ENCODE assay signal across 22 cellular contexts in the genomic region with DNA sequence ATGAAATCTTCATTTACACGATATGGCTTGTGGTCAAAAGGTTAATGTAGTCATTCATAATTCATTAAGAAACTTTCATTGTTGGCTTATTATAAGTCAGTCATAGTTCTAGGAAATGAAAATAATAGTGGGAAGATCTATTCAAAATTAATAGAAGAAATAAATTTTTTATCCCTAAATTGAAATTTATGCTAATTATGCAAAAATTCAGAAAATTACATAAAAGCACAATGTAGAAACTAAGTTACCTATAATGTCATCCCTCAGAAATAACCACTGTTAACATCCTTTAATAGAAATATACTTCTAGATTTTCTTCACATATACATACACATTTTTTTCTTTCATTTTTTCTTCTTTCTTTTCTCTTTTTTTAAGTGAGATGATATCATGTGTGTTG. TPM values are rescaled to one million over a fixed set of nuclear protein-coding genes. Genes with fewer than 3 reads are reported as not detected.
A peak's percentile ranks its signal among the peaks of the same experiment; 100 is the strongest.
DNase-seq lines count a peak whose midpoint lies in the region; ATAC-seq lines count a peak whose summit lies in the region.
"Had no signal": no experiment of that assay in that cellular context is flagged by ENCODE, and none has a peak within 500 bp of the region (broad histone marks: within the 10 kb centered on the region; RNA-seq: fewer than 3 reads in every experiment).

No MANE protein-coding gene starts in this region.

- H3K9me3 Mint-ChIP-seq in activated CD8-positive, alpha-beta memory T cell treated with anti-CD3 and anti-CD28 coated beads, Interleukin-2, amount 10 ng/mL, durations not matched to agents 7 days and 5 days (ENCODE audit: low read depth): peaks cover under 1% of the 10 kb centered on the region
- H3K9me3 Mint-ChIP-seq in stimulated activated naive CD8-positive, alpha-beta T cell treated with anti-CD3 and anti-CD28 coated beads, Interleukin-15, Interleukin-2, amounts not matched to agents 100 ng/mL and 50 ng/mL, for 24 hours: peaks cover 5% of the 10 kb centered on the region
- H3K9me3 Mint-ChIP-seq in activated T-helper 2 cell treated with anti-CD3 and anti-CD28 coated beads, Interferon-gamma antibody, Interleukin-2, Interleukin-4, amounts not matched to agents 10 μg/mL and 5 μg/mL and 100 μg/mL, durations not matched to agents 14 hours and 24 hours and 36 hours: peaks cover 5% of the 10 kb centered on the region
- peaks cover 4 to 5% of the 10 kb centered on the region in 2 donors for H3K9me3 Mint-ChIP-seq in stimulated activated naive CD8-positive, alpha-beta T cell treated with anti-CD3 and anti-CD28 coated beads, Interleukin-15, amount 100 ng/mL, for 72 hours
- H3K9me3 Mint-ChIP-seq: CD4-positive, alpha-beta T cell; H9; HFFc6 had no signal

- intact Hi-C loops in activated T-helper 2 cell treated with anti-CD3 and anti-CD28 coated beads, Interferon-gamma antibody, Interleukin-2, Interleukin-4, amounts not matched to agents 10 μg/mL and 5 μg/mL and 100 μg/mL, durations not matched to agents 14 hours and 24 hours and 36 hours (cut with micrococcal nuclease): no loop called here

- no peak overlapping the region for H3K4me3 Mint-ChIP-seq in activated CD8-positive, alpha-beta memory T cell treated with anti-CD3 and anti-CD28 coated beads, Interleukin-2, amount 10 ng/mL, durations not matched to agents 7 days and 5 days
- H3K4me3 Mint-ChIP-seq in stimulated activated naive CD8-positive, alpha-beta T cell treated with anti-CD3 and anti-CD28 coated beads, Interleukin-15, Interleukin-2, amounts not matched to agents 100 ng/mL and 50 ng/mL, for 24 hours: peak overlapping the region; percentile 47
- no peak overlapping the region for H3K4me3 Mint-ChIP-seq in activated T-helper 2 cell treated with anti-CD3 and anti-CD28 coated beads, Interferon-gamma antibody, Interleukin-2, Interleukin-4, amounts not matched to agents 10 μg/mL and 5 μg/mL and 100 μg/mL, durations not matched to agents 14 hours and 24 hours and 36 hours (ENCODE audit: low read depth)
- peak overlapping the region; percentile 32 to 75 for H3K4me3 Mint-ChIP-seq in stimulated activated naive CD8-positive, alpha-beta T cell treated with anti-CD3 and anti-CD28 coated beads, Interleukin-15, amount 100 ng/mL, for 72 hours
- H3K4me3 Mint-ChIP-seq: CD4-positive, alpha-beta T cell; H9; HFFc6 had no signal

- no peak for ATAC-seq in activated CD8-positive, alpha-beta memory T cell treated with anti-CD3 and anti-CD28 coated beads, Interleukin-2, amount 10 ng/mL, durations not matched to agents 7 days and 5 days
- no peak for ATAC-seq in stimulated activated naive CD8-positive, alpha-beta T cell treated with anti-CD3 and anti-CD28 coated beads, Interleukin-15, Interleukin-2, amounts not matched to agents 100 U/mL and 50 U/mL, for 24 hours
- ATAC-seq in stimulated activated naive CD8-positive, alpha-beta T cell treated with anti-CD3 and anti-CD28 coated beads, Interleukin-15, amount 100 ng/mL, for 72 hours: no peak
- ATAC-seq in HG03280 (IDR thresholded peaks at IDR 0.05; ENCODE audit: unreplicated experiment): no peak

- peak overlapping the region; percentile 9 for H3K27ac Mint-ChIP-seq in activated CD8-positive, alpha-beta memory T cell treated with anti-CD3 and anti-CD28 coated beads, Interleukin-2, amount 10 ng/mL, durations not matched to agents 7 days and 5 days
- H3K27ac Mint-ChIP-seq in stimulated activated naive CD8-positive, alpha-beta T cell treated with anti-CD3 and anti-CD28 coated beads, Interleukin-15, Interleukin-2, amounts not matched to agents 100 ng/mL and 50 ng/mL, for 24 hours: no peak overlapping the region
- H3K27ac Mint-ChIP-seq in activated T-helper 2 cell treated with anti-CD3 and anti-CD28 coated beads, Interferon-gamma antibody, Interleukin-2, Interleukin-4, amounts not matched to agents 10 μg/mL and 5 μg/mL and 100 μg/mL, durations not matched to agents 14 hours and 24 hours and 36 hours: peak overlapping the region; percentile 61
- peak overlapping the region; percentile 89 to 93 for H3K27ac Mint-ChIP-seq in stimulated activated naive CD8-positive, alpha-beta T cell treated with anti-CD3 and anti-CD28 coated beads, Interleukin-15, amount 100 ng/mL, for 72 hours
- H3K27ac Mint-ChIP-seq: CD4-positive, alpha-beta T cell; H9; HFFc6 had no signal

- H3K27me3 Mint-ChIP-seq in activated CD8-positive, alpha-beta memory T cell treated with anti-CD3 and anti-CD28 coated beads, Interleukin-2, amount 10 ng/mL, durations not matched to agents 7 days and 5 days: no peaks in the 10 kb centered on the region
- no peaks in the 10 kb centered on the region for H3K27me3 Mint-ChIP-seq in stimulated activated naive CD8-positive, alpha-beta T cell treated with anti-CD3 and anti-CD28 coated beads, Interleukin-15, Interleukin-2, amounts not matched to agents 100 ng/mL and 50 ng/mL, for 24 hours
- no peaks in the 10 kb centered on the region for H3K27me3 Mint-ChIP-seq in activated T-helper 2 cell treated with anti-CD3 and anti-CD28 coated beads, Interferon-gamma antibody, Interleukin-2, Interleukin-4, amounts not matched to agents 10 μg/mL and 5 μg/mL and 100 μg/mL, durations not matched to agents 14 hours and 24 hours and 36 hours (ENCODE audit: low read depth)
- H3K27me3 Mint-ChIP-seq in stimulated activated naive CD8-positive, alpha-beta T cell treated with anti-CD3 and anti-CD28 coated beads, Interleukin-15, amount 100 ng/mL, for 72 hours: no peaks in the 10 kb centered on the region
- H3K27me3 Mint-ChIP-seq: CD4-positive, alpha-beta T cell had no signal

- CTCF ChIA-PET in activated CD8-positive, alpha-beta memory T cell treated with anti-CD3 and anti-CD28 coated beads, Interleukin-2, amount 10 ng/mL, durations not matched to agents 7 days and 5 days (lab: Charles Lee): interaction anchor here (0.7 kb wide), 1 partner anchor 18 kb away, joined by 3 read pairs; no protein-coding TSS in a partner anchor

- DNase-seq in activated CD8-positive, alpha-beta memory T cell treated with anti-CD3 and anti-CD28 coated beads, Interleukin-2, amount 10 ng/mL, durations not matched to agents 7 days and 5 days: no peak
- DNase-seq in activated CD8-positive, alpha-beta memory T cell treated with anti-CD3 and anti-CD28 coated beads, Interleukin-2, amount 50 U/mL, for 4 hours: no peak
- no peak for DNase-seq in stimulated activated naive CD8-positive, alpha-beta T cell treated with anti-CD3 and anti-CD28 coated beads, Interleukin-15, Interleukin-2, amounts not matched to agents 100 U/mL and 50 U/mL, for 24 hours
- DNase-seq in activated T-helper 2 cell treated with anti-CD3 and anti-CD28 coated beads, Interferon-gamma antibody, Interleukin-2, Interleukin-4, amounts not matched to agents 10 μg/mL and 5 μg/mL and 100 μg/mL, durations not matched to agents 14 hours and 24 hours and 36 hours (ENCODE audit: low spot score): no peak
- no peak for DNase-seq in stimulated activated naive CD8-positive, alpha-beta T cell treated with anti-CD3 and anti-CD28 coated beads, Interleukin-15, amount 100 ng/mL, for 72 hours
- no peak for DNase-seq in RKO (ENCODE audit: low spot score)
- DNase-seq: ACHN; CD4-positive, alpha-beta T cell; COR-L47; DMS 273 treated with DMSO at 0.1 percent for 48 hours; DMS79 treated with DMSO at 0.1 percent for 48 hours; H9; HFFc6; MG63; NCI-H1048; NCI-H1417 treated with DMSO at 0.1 percent for 48 hours; NCI-H187; NCI-H446; NCI-H526; Peyer's patch had no signal

- peaks cover 6% of the 10 kb centered on the region for H3K36me3 Mint-ChIP-seq in activated CD8-positive, alpha-beta memory T cell treated with anti-CD3 and anti-CD28 coated beads, Interleukin-2, amount 10 ng/mL, durations not matched to agents 7 days and 5 days
- H3K36me3 Mint-ChIP-seq in stimulated activated naive CD8-positive, alpha-beta T cell treated with anti-CD3 and anti-CD28 coated beads, Interleukin-15, Interleukin-2, amounts not matched to agents 100 ng/mL and 50 ng/mL, for 24 hours (ENCODE audit: low read depth): peaks cover 2% of the 10 kb centered on the region
- peaks cover 10% of the 10 kb centered on the region for H3K36me3 Mint-ChIP-seq in activated T-helper 2 cell treated with anti-CD3 and anti-CD28 coated beads, Interferon-gamma antibody, Interleukin-2, Interleukin-4, amounts not matched to agents 10 μg/mL and 5 μg/mL and 100 μg/mL, durations not matched to agents 14 hours and 24 hours and 36 hours (ENCODE audit: low read depth)

- H3K4me1 Mint-ChIP-seq in activated CD8-positive, alpha-beta memory T cell treated with anti-CD3 and anti-CD28 coated beads, Interleukin-2, amount 10 ng/mL, durations not matched to agents 7 days and 5 days: peaks cover 41% of the 10 kb centered on the region
- H3K4me1 Mint-ChIP-seq in stimulated activated naive CD8-positive, alpha-beta T cell treated with anti-CD3 and anti-CD28 coated beads, Interleukin-15, Interleukin-2, amounts not matched to agents 100 ng/mL and 50 ng/mL, for 24 hours (ENCODE audit: low read depth): peaks cover 24% of the 10 kb centered on the region
- H3K4me1 Mint-ChIP-seq in activated T-helper 2 cell treated with anti-CD3 and anti-CD28 coated beads, Interferon-gamma antibody, Interleukin-2, Interleukin-4, amounts not matched to agents 10 μg/mL and 5 μg/mL and 100 μg/mL, durations not matched to agents 14 hours and 24 hours and 36 hours (ENCODE audit: low read depth): peaks cover 38% of the 10 kb centered on the region
- H3K4me1 Mint-ChIP-seq in stimulated activated naive CD8-positive, alpha-beta T cell treated with anti-CD3 and anti-CD28 coated beads, Interleukin-15, amount 100 ng/mL, for 72 hours: peaks cover 37% of the 10 kb centered on the region

RNA-seq across cellular contexts. Expression of a gene that starts 15.9 kb away (rescaled TPM):
- 10 to 100 TPM; 20.6 to 27.0 TPM for total RNA-seq in activated CD8-positive, alpha-beta memory T cell treated with anti-CD3 and anti-CD28 coated beads, Interleukin-2, amount 10 ng/mL, durations not matched to agents 7 days and 5 days
- 29.4 and 32.3 TPM in 2 replicates for total RNA-seq in activated T-helper 2 cell treated with anti-CD3 and anti-CD28 coated beads, Interferon-gamma antibody, Interleukin-2, Interleukin-4, amounts not matched to agents 10 μg/mL and 5 μg/mL and 100 μg/mL, durations not matched to agents 14 hours and 24 hours and 36 hours

Comparison
In these comparisons a context has a peak if more than half of its experiments do, and no peak if none do; other contexts are left out.
1. H3K4me3 Mint-ChIP-seq: peak in stimulated activated naive CD8-positive, alpha-beta T cell treated with anti-CD3 and anti-CD28 coated beads, Interleukin-15, Interleukin-2, amounts not matched to agents 100 ng/mL and 50 ng/mL, for 24 hours (single experiment) and stimulated activated naive CD8-positive, alpha-beta T cell treated with anti-CD3 and anti-CD28 coated beads, Interleukin-15, amount 100 ng/mL, for 72 hours (2 of 2); none in activated CD8-positive, alpha-beta memory T cell treated with anti-CD3 and anti-CD28 coated beads, Interleukin-2, amount 10 ng/mL, durations not matched to agents 7 days and 5 days (single experiment) and activated T-helper 2 cell treated with anti-CD3 and anti-CD28 coated beads, Interferon-gamma antibody, Interleukin-2, Interleukin-4, amounts not matched to agents 10 μg/mL and 5 μg/mL and 100 μg/mL, durations not matched to agents 14 hours and 24 hours and 36 hours (single experiment).